8 cellular contexts compared by ENCODE assay signal in the genomic region with DNA sequence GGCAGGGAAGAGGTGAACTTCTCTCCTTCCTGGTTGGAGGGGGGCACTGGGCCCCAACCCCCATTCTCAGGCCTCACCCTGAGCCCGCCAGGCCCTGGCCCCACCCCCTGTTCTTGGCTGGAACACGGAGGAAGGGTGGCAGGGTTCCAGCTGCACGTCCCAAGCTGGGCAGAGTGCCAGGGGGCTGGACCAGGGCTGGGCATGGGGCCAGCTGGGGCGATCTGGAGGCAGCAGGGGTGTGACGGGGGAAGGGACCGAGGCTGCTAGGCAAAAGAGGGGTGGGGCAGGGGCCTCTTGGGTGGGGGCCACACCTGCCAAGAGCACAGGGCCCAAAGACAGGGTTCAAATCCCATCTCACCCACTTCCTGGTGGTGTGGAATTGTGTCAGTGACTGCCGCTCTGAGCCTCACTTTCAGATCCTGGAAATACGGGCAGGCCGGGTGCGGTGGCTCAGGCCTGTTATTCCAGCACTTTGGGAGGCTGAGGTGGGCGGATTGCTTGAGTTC. TPM values are rescaled to one million over a fixed set of nuclear protein-coding genes. Genes with fewer than 3 reads are reported as not detected.
DNase-seq lines count a peak whose midpoint lies in the region; ATAC-seq and TF ChIP-seq lines count a peak whose summit lies in the region.

No MANE protein-coding gene starts in this region.

- intact Hi-C loops in testis (cut with DNase I; ENCODE audit: low total_unique reads), result no loop called here

- peaks cover 9% of the 10 kb centered on the region for H3K36me3 Mint-ChIP-seq in GM23338 (ENCODE audit: low read depth)
- H3K36me3 Mint-ChIP-seq in stimulated activated effector memory CD8-positive, alpha-beta T cell treated with anti-CD3 and anti-CD28 coated beads, Interleukin-12 subunit alpha, Interleukin-12 subunit beta, amount 100 ng/mL, for 72 hours, result no peaks in the 10 kb centered on the region

- H3K4me1 ChIP-seq in GM23338 (ENCODE audit: insufficient read depth) (peaks cover 51% of the 10 kb centered on the region), testis (peaks cover 42% of the 10 kb centered on the region)

- no peaks in the 10 kb centered on the region for H3K9me3 ChIP-seq in testis
- H3K9me3 ChIP-seq in WERI-Rb-1 (ENCODE audit: severe bottlenecking), result peaks cover 3% of the 10 kb centered on the region

- 30 to 35% methylated on average over 9 to 11 of the region's 11 CpGs for WGBS in testis, 2 donors

- TF ChIP-seq POLR2A in testis (IDR thresholded peaks at IDR 0.05), result no peak

- H3K27me3 Mint-ChIP-seq in GM23338 (ENCODE audit: insufficient read depth, low read depth, poor library complexity), result peaks cover 12% of the 10 kb centered on the region

- peaks cover 36% of the 10 kb centered on the region for H3K4me1 Mint-ChIP-seq in GM23338
- no peaks in the 10 kb centered on the region for H3K4me1 Mint-ChIP-seq in stimulated activated effector memory CD8-positive, alpha-beta T cell treated with anti-CD3 and anti-CD28 coated beads, Interleukin-12 subunit alpha, Interleukin-12 subunit beta, amount 100 ng/mL, for 72 hours

- peaks cover 25% of the 10 kb centered on the region for H3F3A ChIP-seq in GM23338 (replicated peaks; ENCODE audit: low read depth)

- no peaks in the 10 kb centered on the region for H3K9me3 Mint-ChIP-seq in GM23338
- H3K9me3 Mint-ChIP-seq in stimulated activated effector memory CD8-positive, alpha-beta T cell treated with anti-CD3 and anti-CD28 coated beads, Interleukin-12 subunit alpha, Interleukin-12 subunit beta, amount 100 ng/mL, for 72 hours, result no peaks in the 10 kb centered on the region

- H3K9me2 ChIP-seq in GM23338 (ENCODE audit: insufficient read depth), result no peaks in the 10 kb centered on the region

- peaks cover 6% of the 10 kb centered on the region; the same call in 1 of the 2 replicates for H3K79me2 ChIP-seq in GM23338 (replicated peaks; ENCODE audit: insufficient read depth)

- no peak overlapping the region for H2AFZ ChIP-seq in GM23338

- H3K27me3 ChIP-seq in GM23338 (ENCODE audit: insufficient read depth) (no peaks in the 10 kb centered on the region), layer of hippocampus (ENCODE audit: control insufficient read depth, insufficient read depth, low read length) (no peaks in the 10 kb centered on the region), testis (no peaks in the 10 kb centered on the region), WERI-Rb-1 (ENCODE audit: insufficient read depth, low read depth, severe bottlenecking) (no peaks in the 10 kb centered on the region)

- 0 out of 3 replicates have a peak overlapping the region, but pooled peaks have one; percentile 38 for H3K4me3 Mint-ChIP-seq in GM23338
- H3K4me3 Mint-ChIP-seq in stimulated activated effector memory CD8-positive, alpha-beta T cell treated with anti-CD3 and anti-CD28 coated beads, Interleukin-12 subunit alpha, Interleukin-12 subunit beta, amount 100 ng/mL, for 72 hours, result no peak overlapping the region

- H3K4me3 ChIP-seq in GM23338 (peak overlapping the region; percentile 91), testis (peak overlapping the region; percentile 56 to 68), WERI-Rb-1 (ENCODE audit: low read depth, low read length) (no peak overlapping the region)

- no peak overlapping the region for H3K27ac Mint-ChIP-seq in GM23338
- no peak overlapping the region for H3K27ac Mint-ChIP-seq in stimulated activated effector memory CD8-positive, alpha-beta T cell treated with anti-CD3 and anti-CD28 coated beads, Interleukin-12 subunit alpha, Interleukin-12 subunit beta, amount 100 ng/mL, for 72 hours

- ATAC-seq in GM23338, result no peak
- ATAC-seq in stimulated activated effector memory CD8-positive, alpha-beta T cell treated with anti-CD3 and anti-CD28 coated beads, Interleukin-12 subunit alpha, Interleukin-12 subunit beta, amount 100 ng/mL, for 72 hours, result no peak

- H3K4me2 ChIP-seq in GM23338, result peak overlapping the region; percentile 100

- 0 out of 2 replicates have a peak, but pooled peaks cover 3% of the 10 kb centered on the region for H4K20me1 ChIP-seq in GM23338 (replicated peaks; ENCODE audit: insufficient read depth)

- DNase-seq in GM23338 (ENCODE audit: low spot score), result no peak
- DNase-seq in NCI-H460 (ENCODE audit: extremely low read depth, low read depth), result peak; percentile 36
- peak; percentile 16 for DNase-seq in cerebellar cortex (ENCODE audit: low spot score)
- peak; percentile 94 for DNase-seq in testis
- no peak for DNase-seq in stimulated activated effector memory CD8-positive, alpha-beta T cell treated with anti-CD3 and anti-CD28 coated beads, Interleukin-12 subunit alpha, Interleukin-12 subunit beta, amount 100 ng/mL, for 72 hours (ENCODE audit: low spot score in 2 of 2)
- no peak for DNase-seq in GOT3 (lab: John Stamatoyannopoulos, UW)
- DNase-seq in WERI-Rb-1, result no peak

- H3K27ac ChIP-seq in GM23338 (ENCODE audit: low read depth) (no peak overlapping the region), layer of hippocampus (ENCODE audit: low read depth, low read length) (peak overlapping the region; percentile 93), testis (peak overlapping the region; percentile 89 to 90), WERI-Rb-1 (no peak overlapping the region)

- TF ChIP-seq CTCF in GM23338 (conservative IDR thresholded peaks at IDR 0.05; ENCODE audit: low read depth in 2 of 2) (no peak), testis (IDR thresholded peaks at IDR 0.05) (no peak), WERI-Rb-1 (IDR thresholded peaks at IDR 0.05; ENCODE audit: low read depth, low read length) (no peak)

- H3K36me3 ChIP-seq in GM23338 (ENCODE audit: insufficient read depth) (no peaks in the 10 kb centered on the region), testis (ENCODE audit: low read depth, missing control alignments) (no peaks in the 10 kb centered on the region), WERI-Rb-1 (no peaks in the 10 kb centered on the region)

TF ChIP-seq in GM23338, 12 proteins besides CTCF, POLR2A, EP300 and RAD21 (continues in another document):
- no peak for TF ChIP-seq EZH2phosphoT487 (IDR thresholded peaks at IDR 0.05; ENCODE audit: unreplicated experiment)

RNA-seq across cellular contexts. Expression of a gene that starts 2.2 kb away (rescaled TPM):
- 34.1 and 70.5 TPM in 2 replicates for total RNA-seq in GM23338 (2014; rRNA removed; shearing (Covaris generic))
- 20.4 and 20.8 TPM in 2 replicates for polyA plus RNA-seq in GM23338 (2016; fragmentation: Nextera tagmentation; extraction: Ambion mirVana)
- not detected in 2 replicates for total RNA-seq in NCI-H460 (2014; rRNA removed; shearing (Covaris generic))
- not detected in 2 replicates for polyA plus RNA-seq in NCI-H460 (2014; cell fraction: nucleus; rRNA removed)
- 100 to 1,000 TPM in 1 of 2 donors, 10 to 100 TPM in 1; 82.6 to 105 TPM for total RNA-seq in testis
- polyA plus RNA-seq in testis (ENCODE audit: insufficient read depth, low read depth, low replicate concordance), result 3.8 TPM

RNA-seq across cellular contexts. Expression of a gene that starts 47.8 kb away (rescaled TPM):
- total RNA-seq in GM23338 (2014; rRNA removed; shearing (Covaris generic)), result 111 and 123 TPM in 2 replicates
- polyA plus RNA-seq in GM23338 (2016; fragmentation: Nextera tagmentation; extraction: Ambion mirVana), result 45.3 and 51.6 TPM in 2 replicates
- total RNA-seq in NCI-H460 (2014; rRNA removed; shearing (Covaris generic)), result 35.0 and 41.2 TPM in 2 replicates
- polyA plus RNA-seq in NCI-H460 (2014; cell fraction: nucleus; rRNA removed), result 67.6 and 84.3 TPM in 2 replicates
- 10 to 100 TPM; 71.7 to 72.8 TPM for total RNA-seq in testis
- 49.1 TPM for polyA plus RNA-seq in testis (ENCODE audit: insufficient read depth, low read depth, low replicate concordance)

Comparison
In these comparisons a context has a peak if more than half of its experiments do, and no peak if none do; other contexts are left out.
1. DNase-seq: peak in NCI-H460 (single experiment), cerebellar cortex (single experiment) and testis (single experiment); none in GM23338 (single experiment), stimulated activated effector memory CD8-positive, alpha-beta T cell treated with anti-CD3 and anti-CD28 coated beads, Interleukin-12 subunit alpha, Interleukin-12 subunit beta, amount 100 ng/mL, for 72 hours (0 of 2), GOT3 (single experiment) and WERI-Rb-1 (single experiment).
2. H3K27ac ChIP-seq: peak in layer of hippocampus (single experiment) and testis (2 of 2); none in GM23338 (single experiment) and WERI-Rb-1 (single experiment).
3. RNA of a gene that starts 2.2 kb away (total RNA-seq): 82.6 to 105 TPM in testis and 34.1 to 70.5 TPM in GM23338; not detected in NCI-H460; every median in the first group is over 10 times any median in the second.